Comparison of ENCODE assay signal across 1 cellular context in genomic region chr5:125235995-125236394, GRCh38.
TF ChIP-seq lines count a peak whose summit lies in the region.

No MANE protein-coding gene starts in this region.

TF ChIP-seq in H1, 55 proteins besides CTCF, POLR2A, EP300 and RAD21 (continued from another document):
- no peak for TF ChIP-seq EGR1 (IDR thresholded peaks at IDR 0.05; ENCODE audit: borderline replicate concordance, low read depth, low read length)
TF ChIP-seq in H1: peak in this region for 1.
